21 cellular contexts compared by ENCODE assay signal in genomic region chr22:47783433-47784366, GRCh38.
"Had no signal": no experiment of that assay in that cellular context is flagged by ENCODE, and none has a peak within 500 bp of the region (broad histone marks: within the 10 kb centered on the region; RNA-seq: fewer than 3 reads in every experiment).

No MANE protein-coding gene starts in this region.

- H3K36me3 ChIP-seq: ascending aorta, breast epithelium, esophagus squamous epithelium, prostate gland, right lobe of liver, suprapubic skin had no signal

- H3K9me3 Mint-ChIP-seq: activated CD4-positive, alpha-beta T cell treated with anti-CD3 and anti-CD28 coated beads, Interleukin-2, amount 10 ng/mL, durations not matched to agents 24 days and 14 days; stimulated activated naive CD8-positive, alpha-beta T cell treated with anti-CD3 and anti-CD28 coated beads, Interleukin-15, Interleukin-2, amounts not matched to agents 100 ng/mL and 50 ng/mL, for 24 hours had no signal

- H3K36me3 Mint-ChIP-seq: T-cell had no signal

- H3K27ac ChIP-seq: ascending aorta, breast epithelium, esophagus squamous epithelium, prostate gland, right lobe of liver, suprapubic skin, VCaP had no signal

- DNase-seq: activated CD4-positive, alpha-beta T cell treated with anti-CD3 and anti-CD28 coated beads, Interleukin-2, amount 10 ng/mL, durations not matched to agents 24 days and 14 days; activated CD8-positive, alpha-beta T cell treated with anti-CD3 and anti-CD28 coated beads, Interleukin-2, amount 10 ng/mL, durations not matched to agents 7 days and 5 days; activated naive CD4-positive, alpha-beta T cell; activated naive CD8-positive, alpha-beta T cell treated with anti-CD3 and anti-CD28 coated beads, Interleukin-2, amount 50 U/mL, for 24 hours; activated T-cell treated with anti-CD3 and anti-CD28 coated beads for 4 hours; esophagus squamous epithelium; glutamatergic neuron; hypothalamus; kidney glomerular epithelial cell; right lobe of liver; T-cell; T-helper 9 cell; trophoblast cell had no signal

- H3K4me3 Mint-ChIP-seq: activated CD4-positive, alpha-beta T cell treated with anti-CD3 and anti-CD28 coated beads, Interleukin-2, amount 10 ng/mL, durations not matched to agents 24 days and 14 days; activated CD8-positive, alpha-beta T cell treated with anti-CD3 and anti-CD28 coated beads, Interleukin-2, amount 10 ng/mL, durations not matched to agents 7 days and 5 days; activated naive CD8-positive, alpha-beta T cell treated with anti-CD3 and anti-CD28 coated beads, Interleukin-2, amount 50 U/mL, for 24 hours; nephron; stimulated activated naive CD8-positive, alpha-beta T cell treated with anti-CD3 and anti-CD28 coated beads, Interleukin-15, Interleukin-2, amounts not matched to agents 100 ng/mL and 50 ng/mL, for 24 hours; T-cell had no signal

- H3K4me2 ChIP-seq: smooth muscle cell had no signal

- ATAC-seq: activated CD8-positive, alpha-beta T cell treated with anti-CD3 and anti-CD28 coated beads, Interleukin-2, amount 10 ng/mL, durations not matched to agents 7 days and 5 days; activated naive CD8-positive, alpha-beta T cell treated with anti-CD3 and anti-CD28 coated beads, Interleukin-2, amount 50 U/mL, for 24 hours; right lobe of liver; T-cell had no signal

- H3K27ac Mint-ChIP-seq: activated CD4-positive, alpha-beta T cell treated with anti-CD3 and anti-CD28 coated beads, Interleukin-2, amount 10 ng/mL, durations not matched to agents 24 days and 14 days; activated CD8-positive, alpha-beta T cell treated with anti-CD3 and anti-CD28 coated beads, Interleukin-2, amount 10 ng/mL, durations not matched to agents 7 days and 5 days; activated naive CD8-positive, alpha-beta T cell treated with anti-CD3 and anti-CD28 coated beads, Interleukin-2, amount 50 U/mL, for 24 hours; nephron; stimulated activated naive CD8-positive, alpha-beta T cell treated with anti-CD3 and anti-CD28 coated beads, Interleukin-15, Interleukin-2, amounts not matched to agents 100 ng/mL and 50 ng/mL, for 24 hours; T-cell had no signal

- H3K4me1 Mint-ChIP-seq: activated CD4-positive, alpha-beta T cell treated with anti-CD3 and anti-CD28 coated beads, Interleukin-2, amount 10 ng/mL, durations not matched to agents 24 days and 14 days; activated naive CD8-positive, alpha-beta T cell treated with anti-CD3 and anti-CD28 coated beads, Interleukin-2, amount 50 U/mL, for 24 hours; T-cell had no signal

- H3K27me3 Mint-ChIP-seq: activated CD4-positive, alpha-beta T cell treated with anti-CD3 and anti-CD28 coated beads, Interleukin-2, amount 10 ng/mL, durations not matched to agents 24 days and 14 days had no signal

- H3K4me3 ChIP-seq: ascending aorta, breast epithelium, esophagus squamous epithelium, prostate gland, right lobe of liver, smooth muscle cell, suprapubic skin had no signal

- H3K27me3 ChIP-seq: ascending aorta, right lobe of liver had no signal

- H3K4me1 ChIP-seq: ascending aorta, breast epithelium, prostate gland, right lobe of liver, suprapubic skin had no signal
